In the genomic region with DNA sequence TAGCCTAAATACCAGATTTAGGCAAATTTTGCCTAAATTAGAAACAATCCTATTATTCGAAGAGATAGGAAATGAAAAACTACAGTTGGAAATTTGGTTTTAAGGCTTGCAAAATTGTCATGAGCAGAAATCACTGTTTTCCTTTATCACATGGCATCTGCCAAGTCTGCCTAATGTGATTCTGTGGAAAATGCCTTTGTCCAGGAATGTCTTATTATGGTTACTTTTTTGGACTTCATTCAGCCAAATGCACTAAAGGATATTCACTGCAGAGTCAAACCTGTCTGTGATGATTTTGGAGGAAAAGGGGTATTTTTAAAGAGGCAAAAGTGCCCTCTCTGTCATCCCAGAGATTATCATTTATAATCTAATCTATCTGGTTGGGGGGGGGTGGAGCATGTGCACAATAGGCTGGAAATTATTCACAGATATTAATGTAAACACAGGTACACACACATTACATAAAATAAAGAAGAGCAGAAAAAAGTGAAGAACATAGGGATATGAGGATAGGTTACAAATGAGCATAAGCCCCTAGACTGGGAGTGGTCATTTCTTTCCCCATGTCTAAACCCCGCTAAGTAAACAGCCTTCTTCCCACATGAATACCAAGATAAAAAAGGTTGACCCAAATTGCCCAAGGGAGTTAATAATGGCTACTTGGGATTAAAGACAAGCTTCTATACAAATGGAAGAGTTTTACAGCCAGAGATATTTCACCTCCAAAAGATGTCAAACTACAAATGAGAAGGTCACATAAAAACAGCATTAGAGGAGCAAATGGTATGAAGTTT, we compare ENCODE assay signal across 21 cellular contexts.
"Had no signal": no experiment of that assay in that cellular context is flagged by ENCODE, and none has a peak within 500 bp of the region (broad histone marks: within the 10 kb centered on the region; RNA-seq: fewer than 3 reads in every experiment).

No MANE protein-coding gene starts in this region.

- DNase-seq: effector CD4-positive, alpha-beta T cell; endodermal cell; erythroblast; gastrocnemius medialis; heart right ventricle; islet precursor cell; mammary epithelial cell; mucosa of descending colon; naive thymus-derived CD8-positive, alpha-beta T cell; posterior cingulate gyrus; stimulated activated CD4-positive, alpha-beta T cell treated with anti-CD3 and anti-CD28 coated beads, Interleukin-2, amount 100 ng/mL, for 24 hours; stimulated activated CD4-positive, alpha-beta T cell treated with anti-CD3 and anti-CD28 coated beads, Interleukin-4, amount 100 ng/mL, for 4 hours; stimulated activated naive B cell treated with anti-CD40 and anti-IgM and Interleukin-4, amounts not matched to agents 10 μg/mL and 1 μg/mL and 100 μg/mL, for 72 hours; stomach; thyroid gland had no signal

- H3K4me3 ChIP-seq: coronary artery, gastrocnemius medialis, heart right ventricle, mucosa of descending colon, skin epidermis, stomach, thyroid gland had no signal

- H3K9me3 ChIP-seq: gastrocnemius medialis, heart right ventricle, mucosa of descending colon, neutrophil, stomach, thyroid gland had no signal

- H3K4me3 Mint-ChIP-seq: endodermal cell; naive thymus-derived CD8-positive, alpha-beta T cell; stimulated activated naive B cell treated with anti-CD40 and anti-IgM and Interleukin-4, amounts not matched to agents 10 μg/mL and 1 μg/mL and 100 μg/mL, for 72 hours; type B pancreatic cell had no signal

- H3K4me1 Mint-ChIP-seq: naive thymus-derived CD8-positive, alpha-beta T cell; stimulated activated naive B cell treated with anti-CD40 and anti-IgM and Interleukin-4, amounts not matched to agents 10 μg/mL and 1 μg/mL and 100 μg/mL, for 72 hours had no signal

- H3K4me1 ChIP-seq: gastrocnemius medialis, heart right ventricle, stomach, thyroid gland had no signal

- H3K36me3 Mint-ChIP-seq: naive thymus-derived CD8-positive, alpha-beta T cell; stimulated activated naive B cell treated with anti-CD40 and anti-IgM and Interleukin-4, amounts not matched to agents 10 μg/mL and 1 μg/mL and 100 μg/mL, for 72 hours; type B pancreatic cell had no signal

- H3K27me3 ChIP-seq: gastrocnemius medialis, heart right ventricle, neutrophil, stomach, thyroid gland had no signal

- H3K27ac ChIP-seq: coronary artery, gastrocnemius medialis, heart right ventricle, neutrophil, skin epidermis, stomach, thyroid gland had no signal

- H3K27me3 Mint-ChIP-seq: type B pancreatic cell had no signal

- ATAC-seq: gastrocnemius medialis; heart right ventricle; left lobe of liver; mucosa of descending colon; naive thymus-derived CD8-positive, alpha-beta T cell; sciatic nerve; stimulated activated naive B cell treated with anti-CD40 and anti-IgM and Interleukin-4, amounts not matched to agents 10 μg/mL and 1 μg/mL and 100 μg/mL, for 72 hours had no signal

- H3K9me3 Mint-ChIP-seq: endodermal cell; naive thymus-derived CD8-positive, alpha-beta T cell; type B pancreatic cell had no signal

- H3K36me3 ChIP-seq: gastrocnemius medialis, heart right ventricle, neutrophil, stomach, thyroid gland had no signal

- H3K27ac Mint-ChIP-seq: endodermal cell; naive thymus-derived CD8-positive, alpha-beta T cell; stimulated activated naive B cell treated with anti-CD40 and anti-IgM and Interleukin-4, amounts not matched to agents 10 μg/mL and 1 μg/mL and 100 μg/mL, for 72 hours; type B pancreatic cell had no signal
